In genomic region chr5:32132757-32133156, GRCh38 we compare ENCODE assay signal across 19 cellular contexts. TPM values are rescaled to one million over a fixed set of nuclear protein-coding genes. Genes with fewer than 3 reads are reported as not detected.
DNase-seq lines count a peak whose midpoint lies in the region; ATAC-seq and TF ChIP-seq lines count a peak whose summit lies in the region.
"Had no signal": no experiment of that assay in that cellular context is flagged by ENCODE, and none has a peak within 500 bp of the region (broad histone marks: within the 10 kb centered on the region; RNA-seq: fewer than 3 reads in every experiment).

No MANE protein-coding gene starts in this region.

- intact Hi-C loops in activated CD8-positive, alpha-beta T cell treated with anti-CD3 and anti-CD28 coated beads for 36 hours (cut with micrococcal nuclease), result no loop called here
- intact Hi-C loops in Calu3 (cut with micrococcal nuclease; ENCODE audit: unreplicated experiment), result no loop called here

- no peak for ATAC-seq in activated CD8-positive, alpha-beta T cell treated with anti-CD3 and anti-CD28 coated beads for 36 hours
- ATAC-seq in activated CD8-positive, alpha-beta T cell treated with anti-CD3 and anti-CD28 coated beads, Interleukin-2, amount 10 ng/mL, durations not matched to agents 7 days and 5 days, result no peak
- no peak for ATAC-seq in memory B cell (ENCODE audit: low read depth)
- ATAC-seq: PC-3 had no signal

- H3K27ac ChIP-seq in VCaP, result peak overlapping the region; percentile 7; the same call in 1 of the 2 replicates
- H3K27ac ChIP-seq in Karpas-422 (ENCODE audit: low read length), result no peak overlapping the region
- H3K27ac ChIP-seq: 22Rv1 had no signal

- H3K4me1 Mint-ChIP-seq in activated CD8-positive, alpha-beta T cell treated with anti-CD3 and anti-CD28 coated beads for 36 hours (ENCODE audit: low read depth), result peaks cover 42% of the 10 kb centered on the region
- peaks cover 10% of the 10 kb centered on the region for H3K4me1 Mint-ChIP-seq in activated CD8-positive, alpha-beta T cell treated with anti-CD3 and anti-CD28 coated beads, Interleukin-2, amount 10 ng/mL, durations not matched to agents 7 days and 5 days (ENCODE audit: low read depth)
- no peaks in the 10 kb centered on the region for H3K4me1 Mint-ChIP-seq in Calu3 (ENCODE audit: low read depth, unreplicated experiment)
- peaks cover 16% of the 10 kb centered on the region for H3K4me1 Mint-ChIP-seq in memory B cell
- H3K4me1 Mint-ChIP-seq in glutamatergic neuron (ENCODE audit: low read depth, unreplicated experiment), result peaks cover 2% of the 10 kb centered on the region

- H3K9me2 ChIP-seq in Karpas-422 (replicated peaks; ENCODE audit: insufficient read depth, low read length), result no peaks in the 10 kb centered on the region

- DNase-seq in activated CD8-positive, alpha-beta T cell treated with anti-CD3 and anti-CD28 coated beads for 36 hours, result no peak
- no peak for DNase-seq in activated CD8-positive, alpha-beta T cell treated with anti-CD3 and anti-CD28 coated beads, Interleukin-2, amount 10 ng/mL, durations not matched to agents 7 days and 5 days
- DNase-seq in Calu3, result no peak
- DNase-seq in memory B cell (ENCODE audit: low spot score in 2 of 2), result no peak
- no peak for DNase-seq in NCI-H1694 treated with DMSO at 0.1 percent for 48 hours (lab: John Stamatoyannopoulos, UW)
- no peak for DNase-seq in glutamatergic neuron
- no peak for DNase-seq in Karpas-422
- DNase-seq: CD4-positive, alpha-beta memory T cell; DMS79; H9; MV-4-11; NCI-H1417; NCI-H2081 treated with DMSO at 0.1 percent for 48 hours; NCI-H510A; NCI-H774; PC-3 had no signal

- no peak overlapping the region for H2AFZ ChIP-seq in Karpas-422 (ENCODE audit: low read length)

- no peaks in the 10 kb centered on the region; the same call in 1 of the 2 replicates for H4K20me1 ChIP-seq in Karpas-422 (ENCODE audit: insufficient read depth, low read depth, low read length)

- peaks cover 79% of the 10 kb centered on the region for H3K79me2 ChIP-seq in Karpas-422 (ENCODE audit: low read length)

- H3K9me3 ChIP-seq in Karpas-422 (ENCODE audit: low read length), result no peaks in the 10 kb centered on the region

- H3K27me3 Mint-ChIP-seq in activated CD8-positive, alpha-beta T cell treated with anti-CD3 and anti-CD28 coated beads for 36 hours, result no peaks in the 10 kb centered on the region
- H3K27me3 Mint-ChIP-seq in activated CD8-positive, alpha-beta T cell treated with anti-CD3 and anti-CD28 coated beads, Interleukin-2, amount 10 ng/mL, durations not matched to agents 7 days and 5 days (ENCODE audit: low read depth), result no peaks in the 10 kb centered on the region
- no peaks in the 10 kb centered on the region for H3K27me3 Mint-ChIP-seq in Calu3 (ENCODE audit: unreplicated experiment)
- no peaks in the 10 kb centered on the region for H3K27me3 Mint-ChIP-seq in memory B cell
- peaks cover 2% of the 10 kb centered on the region for H3K27me3 Mint-ChIP-seq in glutamatergic neuron (ENCODE audit: unreplicated experiment)
- H3K27me3 Mint-ChIP-seq: CD4-positive, alpha-beta memory T cell; IgD-negative memory B cell had no signal

- H3K4me3 Mint-ChIP-seq in activated CD8-positive, alpha-beta T cell treated with anti-CD3 and anti-CD28 coated beads for 36 hours, result no peak overlapping the region
- H3K4me3 Mint-ChIP-seq in activated CD8-positive, alpha-beta T cell treated with anti-CD3 and anti-CD28 coated beads, Interleukin-2, amount 10 ng/mL, durations not matched to agents 7 days and 5 days, result no peak overlapping the region
- H3K4me3 Mint-ChIP-seq in Calu3 (ENCODE audit: low read depth, unreplicated experiment), result no peak overlapping the region
- no peak overlapping the region for H3K4me3 Mint-ChIP-seq in memory B cell
- H3K4me3 Mint-ChIP-seq in glutamatergic neuron (ENCODE audit: unreplicated experiment), result no peak overlapping the region
- H3K4me3 Mint-ChIP-seq: H9, IgD-negative memory B cell had no signal

- H3K27ac Mint-ChIP-seq in activated CD8-positive, alpha-beta T cell treated with anti-CD3 and anti-CD28 coated beads for 36 hours, result peak overlapping the region; percentile 10
- H3K27ac Mint-ChIP-seq in activated CD8-positive, alpha-beta T cell treated with anti-CD3 and anti-CD28 coated beads, Interleukin-2, amount 10 ng/mL, durations not matched to agents 7 days and 5 days, result no peak overlapping the region
- H3K27ac Mint-ChIP-seq in Calu3 (ENCODE audit: unreplicated experiment) (peak overlapping the region; percentile 52), memory B cell (peak overlapping the region; percentile 45), glutamatergic neuron (ENCODE audit: unreplicated experiment) (no peak overlapping the region)
- H3K27ac Mint-ChIP-seq: IgD-negative memory B cell had no signal

- H3K36me3 Mint-ChIP-seq in activated CD8-positive, alpha-beta T cell treated with anti-CD3 and anti-CD28 coated beads for 36 hours (ENCODE audit: low read depth), result peaks cover 45% of the 10 kb centered on the region
- peaks cover 38% of the 10 kb centered on the region for H3K36me3 Mint-ChIP-seq in activated CD8-positive, alpha-beta T cell treated with anti-CD3 and anti-CD28 coated beads, Interleukin-2, amount 10 ng/mL, durations not matched to agents 7 days and 5 days (ENCODE audit: low read depth)
- H3K36me3 Mint-ChIP-seq in Calu3 (ENCODE audit: insufficient read depth, unreplicated experiment) (peaks cover 49% of the 10 kb centered on the region), memory B cell (peaks cover 35% of the 10 kb centered on the region), glutamatergic neuron (ENCODE audit: unreplicated experiment) (no peaks in the 10 kb centered on the region)

- no TSS peak for BruUV-seq in Calu3 (replicated peaks; lab: Mats Ljungman, UMichigan)

- POLR2A ChIA-PET in activated CD8-positive, alpha-beta T cell treated with anti-CD3 and anti-CD28 coated beads for 36 hours (lab: Charles Lee), result no interaction called here
- POLR2A ChIA-PET in activated CD8-positive, alpha-beta T cell treated with anti-CD3 and anti-CD28 coated beads, Interleukin-2, amount 10 ng/mL, durations not matched to agents 7 days and 5 days (lab: Charles Lee), result no interaction called here

- peaks cover 22% of the 10 kb centered on the region for H3K36me3 ChIP-seq in Karpas-422 (ENCODE audit: insufficient read depth, low read length)

- TF ChIP-seq CTCF in activated CD8-positive, alpha-beta T cell treated with anti-CD3 and anti-CD28 coated beads for 36 hours (IDR thresholded peaks at IDR 0.05), result no peak
- TF ChIP-seq CTCF in Calu3 (IDR thresholded peaks at IDR 0.05; ENCODE audit: unreplicated experiment) (no peak), VCaP (conservative IDR thresholded peaks at IDR 0.05) (no peak), glutamatergic neuron (IDR thresholded peaks at IDR 0.05; ENCODE audit: partially characterized antibody, unreplicated experiment) (no peak)

- no peak overlapping the region for H3K9ac ChIP-seq in Karpas-422 (ENCODE audit: low read length)

- H3K4me3 ChIP-seq in Karpas-422 (ENCODE audit: low read length), result no peak overlapping the region

- no peaks in the 10 kb centered on the region for H3K9me3 Mint-ChIP-seq in activated CD8-positive, alpha-beta T cell treated with anti-CD3 and anti-CD28 coated beads for 36 hours
- no peaks in the 10 kb centered on the region for H3K9me3 Mint-ChIP-seq in activated CD8-positive, alpha-beta T cell treated with anti-CD3 and anti-CD28 coated beads, Interleukin-2, amount 10 ng/mL, durations not matched to agents 7 days and 5 days (ENCODE audit: insufficient read depth)
- H3K9me3 Mint-ChIP-seq in Calu3 (ENCODE audit: low read depth, unreplicated experiment) (no peaks in the 10 kb centered on the region), memory B cell (no peaks in the 10 kb centered on the region), glutamatergic neuron (ENCODE audit: unreplicated experiment) (no peaks in the 10 kb centered on the region)
- H3K9me3 Mint-ChIP-seq: CD4-positive, alpha-beta memory T cell; H9; IgD-negative memory B cell had no signal

- H3K4me2 ChIP-seq in Karpas-422 (ENCODE audit: low read depth, low read length, poor library complexity, severe bottlenecking), result no peak overlapping the region

- H3K4me1 ChIP-seq in Karpas-422 (ENCODE audit: low read length), result no peaks in the 10 kb centered on the region

- CTCF ChIA-PET in activated CD8-positive, alpha-beta T cell treated with anti-CD3 and anti-CD28 coated beads for 36 hours (lab: Charles Lee), result interaction anchor here (1.0 kb wide), 1 partner anchor 13 kb away, joined by 3 read pairs; no protein-coding TSS in a partner anchor
- CTCF ChIA-PET in activated CD8-positive, alpha-beta T cell treated with anti-CD3 and anti-CD28 coated beads, Interleukin-2, amount 10 ng/mL, durations not matched to agents 7 days and 5 days (lab: Charles Lee), result interaction anchor here (1.3 to 2.0 kb wide), 2 partner anchors 40 to 56 kb away, joined by 4 to 6 read pairs; no protein-coding TSS in a partner anchor
- CTCF ChIA-PET in Calu3 (lab: Charles Lee), result no interaction called here

- no peaks in the 10 kb centered on the region for H3K27me3 ChIP-seq in Karpas-422 (ENCODE audit: low read length)

RNA-seq across cellular contexts. Expression of gene GOLPH3, which starts 41.4 kb away (rescaled TPM):
- 10 to 100 TPM; 53.2 to 56.7 TPM for total RNA-seq in activated CD8-positive, alpha-beta T cell treated with anti-CD3 and anti-CD28 coated beads for 36 hours
- total RNA-seq in activated CD8-positive, alpha-beta T cell treated with anti-CD3 and anti-CD28 coated beads, Interleukin-2, amount 10 ng/mL, durations not matched to agents 7 days and 5 days, result 10 to 100 TPM; 70.7 to 73.7 TPM
- total RNA-seq in Calu3 (2022) (115 and 123 TPM in 2 replicates), glutamatergic neuron (ENCODE audit: unreplicated experiment) (68.5 TPM)
- total RNA-seq in Karpas-422 (2014; rRNA removed; shearing (Covaris generic); ENCODE audit: low replicate concordance), result 54.4 and 78.1 TPM in 2 replicates

Comparison
In these comparisons a context has a peak if more than half of its experiments do, and no peak if none do; other contexts are left out.
1. H3K27ac Mint-ChIP-seq: peak in activated CD8-positive, alpha-beta T cell treated with anti-CD3 and anti-CD28 coated beads for 36 hours (single experiment), Calu3 (single experiment) and memory B cell (single experiment); none in activated CD8-positive, alpha-beta T cell treated with anti-CD3 and anti-CD28 coated beads, Interleukin-2, amount 10 ng/mL, durations not matched to agents 7 days and 5 days (single experiment) and glutamatergic neuron (single experiment).